9 cellular contexts compared by ENCODE assay signal in genomic region chr12:52949413-52950331, GRCh38. TPM values are rescaled to one million over a fixed set of nuclear protein-coding genes. Genes with fewer than 3 reads are reported as not detected.
DNase-seq lines count a peak whose midpoint lies in the region; ATAC-seq and TF ChIP-seq lines count a peak whose summit lies in the region.
"Had no signal": no experiment of that assay in that cellular context is flagged by ENCODE, and none has a peak within 500 bp of the region (broad histone marks: within the 10 kb centered on the region; RNA-seq: fewer than 3 reads in every experiment).

No MANE protein-coding gene starts in this region.

- peaks cover 36% of the 10 kb centered on the region for H3F3A ChIP-seq in smooth muscle cell (ENCODE audit: low read depth)

- H3K9ac ChIP-seq in smooth muscle cell (ENCODE audit: low read depth) = peak overlapping the region; percentile 73

- H3K4me3 Mint-ChIP-seq in activated naive CD8-positive, alpha-beta T cell treated with anti-CD3 and anti-CD28 coated beads, Interleukin-2, amount 50 U/mL, for 24 hours = peak overlapping the region; percentile 48

- peak overlapping the region; percentile 91 for H3K4me2 ChIP-seq in smooth muscle cell

- no peaks in the 10 kb centered on the region for H3K36me3 Mint-ChIP-seq in activated naive CD8-positive, alpha-beta T cell treated with anti-CD3 and anti-CD28 coated beads, Interleukin-2, amount 50 U/mL, for 24 hours (ENCODE audit: low read depth)

- H3K9me3 Mint-ChIP-seq in activated naive CD8-positive, alpha-beta T cell treated with anti-CD3 and anti-CD28 coated beads, Interleukin-2, amount 50 U/mL, for 24 hours = no peaks in the 10 kb centered on the region

- peaks cover 32% of the 10 kb centered on the region for H4K20me1 ChIP-seq in smooth muscle cell (ENCODE audit: low read depth)

- DNase-seq in EL (peak; percentile 96), NCI-H146 treated with DMSO at 0.1 percent for 48 hours (lab: John Stamatoyannopoulos, UW; ENCODE audit: unreplicated experiment) (peak; percentile 96), iPS DF 6.9 (ENCODE audit: low read depth, low spot score) (no peak), smooth muscle cell (lab: John Stamatoyannopoulos, UW; ENCODE audit: unreplicated experiment) (peak; percentile 15)
- DNase-seq in activated naive CD8-positive, alpha-beta T cell treated with anti-CD3 and anti-CD28 coated beads, Interleukin-2, amount 50 U/mL, for 24 hours = no peak
- DNase-seq in activated CD8-positive, alpha-beta memory T cell treated with anti-CD3 and anti-CD28 coated beads, Interleukin-2, amount 50 U/mL, for 4 hours = no peak

- H3K9me3 ChIP-seq in iPS DF 6.9 (ENCODE audit: control insufficient read depth, insufficient read depth, low read length) (no peaks in the 10 kb centered on the region), smooth muscle cell (replicated peaks; ENCODE audit: low read depth) (no peaks in the 10 kb centered on the region)

- H3K4me3 ChIP-seq in iPS DF 6.9 (ENCODE audit: low read length) = peak overlapping the region; percentile 81
- peak overlapping the region; percentile 93 for H3K4me3 ChIP-seq in smooth muscle cell

- H2AFZ ChIP-seq in smooth muscle cell (ENCODE audit: low read depth) = peak overlapping the region; percentile 17

- H3K4me1 ChIP-seq in iPS DF 6.9 (ENCODE audit: control insufficient read depth, insufficient read depth, low read length) (peaks cover 16% of the 10 kb centered on the region; the same call in 1 of the 2 replicates), smooth muscle cell (ENCODE audit: low read depth) (peaks cover 37% of the 10 kb centered on the region)

- no peaks in the 10 kb centered on the region for H3K27me3 Mint-ChIP-seq in activated naive CD8-positive, alpha-beta T cell treated with anti-CD3 and anti-CD28 coated beads, Interleukin-2, amount 50 U/mL, for 24 hours

- no CpG with 5 or more reads among the region's 13 CpGs for WGBS in iPS DF 6.9 (ENCODE audit: insufficient coverage, insufficient read length)
- under 1% methylated on average over 13 of the region's 13 CpGs for WGBS in smooth muscle cell (ENCODE audit: low lambda C conversion rate)

- H3K79me2 ChIP-seq in smooth muscle cell (ENCODE audit: low read depth) = peaks cover 37% of the 10 kb centered on the region

- H3K4me1 Mint-ChIP-seq in activated naive CD8-positive, alpha-beta T cell treated with anti-CD3 and anti-CD28 coated beads, Interleukin-2, amount 50 U/mL, for 24 hours = peaks cover 7% of the 10 kb centered on the region

- H3K36me3 ChIP-seq in iPS DF 6.9 (ENCODE audit: control insufficient read depth, insufficient read depth, low read length) (peaks cover 27% of the 10 kb centered on the region; the same call in 1 of the 2 replicates), smooth muscle cell (ENCODE audit: low read depth) (no peaks in the 10 kb centered on the region)

- no peak for ATAC-seq in activated naive CD8-positive, alpha-beta T cell treated with anti-CD3 and anti-CD28 coated beads, Interleukin-2, amount 50 U/mL, for 24 hours
- ATAC-seq in HG02884 (IDR thresholded peaks at IDR 0.05; ENCODE audit: unreplicated experiment) (no peak), HG03342 (IDR thresholded peaks at IDR 0.05; ENCODE audit: unreplicated experiment) (no peak)

- no peak overlapping the region for H3K27ac Mint-ChIP-seq in activated naive CD8-positive, alpha-beta T cell treated with anti-CD3 and anti-CD28 coated beads, Interleukin-2, amount 50 U/mL, for 24 hours

- no peak for TF ChIP-seq CTCF in smooth muscle cell (IDR thresholded peaks at IDR 0.05; ENCODE audit: borderline replicate concordance, insufficient read depth, poor library complexity, severe bottlenecking)

- H3K27ac ChIP-seq in iPS DF 6.9 (ENCODE audit: low read length) (no peak overlapping the region), smooth muscle cell (ENCODE audit: low read depth) (peak overlapping the region; percentile 83)

- H3K27me3 ChIP-seq in iPS DF 6.9 (ENCODE audit: control insufficient read depth, insufficient read depth, low read length) = no peaks in the 10 kb centered on the region
- no peaks in the 10 kb centered on the region for H3K27me3 ChIP-seq in smooth muscle cell (ENCODE audit: low read depth)

RNA-seq across cellular contexts. Expression of gene KRT18, which starts 0.8 kb away (rescaled TPM):
- 477 and 663 TPM in 2 replicates for total RNA-seq in smooth muscle cell
- 894 and 2,163 TPM in 2 replicates for polyA plus RNA-seq in smooth muscle cell

RNA-seq across cellular contexts. Expression of gene KRT8, which starts 44.8 kb away (rescaled TPM):
- 694 and 929 TPM in 2 replicates for total RNA-seq in smooth muscle cell
- polyA plus RNA-seq in smooth muscle cell = 1,025 and 2,331 TPM in 2 replicates
- total RNA-seq: T-helper 1 cell treated with Interleukin-12 subunit alpha and Interleukin-12 subunit beta and Interleukin-4 antibody, amounts not matched to agents 30 ng/mL and 1 ng/mL, for 36 hours had no signal

RNA-seq across cellular contexts. Expression of gene EIF4B, which starts 56.6 kb away (rescaled TPM):
- 241 and 299 TPM in 2 replicates for total RNA-seq in smooth muscle cell
- polyA plus RNA-seq in smooth muscle cell = 39.9 and 47.7 TPM in 2 replicates

Comparison
In these comparisons a context has a peak if more than half of its experiments do, and no peak if none do; other contexts are left out.
1. DNase-seq: peak in EL (single experiment), NCI-H146 treated with DMSO at 0.1 percent for 48 hours (single experiment) and smooth muscle cell (single experiment); none in activated naive CD8-positive, alpha-beta T cell treated with anti-CD3 and anti-CD28 coated beads, Interleukin-2, amount 50 U/mL, for 24 hours (single experiment), iPS DF 6.9 (single experiment) and activated CD8-positive, alpha-beta memory T cell treated with anti-CD3 and anti-CD28 coated beads, Interleukin-2, amount 50 U/mL, for 4 hours (single experiment).